In the genomic region with DNA sequence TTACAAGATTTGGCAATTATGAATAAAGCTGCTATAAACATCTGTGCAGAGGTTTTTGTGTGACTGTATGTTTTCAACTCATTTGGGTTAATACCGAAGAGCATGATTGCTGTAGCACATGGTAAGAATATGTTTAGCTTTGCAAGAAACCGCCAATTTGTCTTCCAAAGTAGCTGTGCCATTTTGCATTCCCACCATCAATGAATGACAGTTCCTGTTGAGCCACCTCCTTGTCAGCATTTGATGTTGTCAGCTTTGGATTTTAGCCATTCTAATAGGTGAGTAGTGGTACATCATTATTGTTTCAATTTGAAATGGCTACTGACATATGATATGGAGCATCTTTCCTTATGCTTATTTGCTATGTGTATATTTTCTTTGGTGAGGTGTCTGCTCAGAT, we compare ENCODE assay signal across 2 cellular contexts. TPM values are rescaled to one million over a fixed set of nuclear protein-coding genes. Genes with fewer than 3 reads are reported as not detected.
"Had no signal": no experiment of that assay in that cellular context is flagged by ENCODE, and none has a peak within 500 bp of the region (broad histone marks: within the 10 kb centered on the region; RNA-seq: fewer than 3 reads in every experiment).

No MANE protein-coding gene starts in this region.

RNA-seq across cellular contexts. Expression of gene CYP2A7, which starts 8.2 kb away (rescaled TPM):
- total RNA-seq: G401, GM12878 had no signal
- polyA plus RNA-seq: GM12878 had no signal

RNA-seq across cellular contexts. Expression of gene CYP2A6, which starts 23.6 kb away (rescaled TPM):
- total RNA-seq: G401 had no signal
- polyA plus RNA-seq: GM12878 had no signal
